8 cellular contexts compared by ENCODE assay signal in the genomic region with DNA sequence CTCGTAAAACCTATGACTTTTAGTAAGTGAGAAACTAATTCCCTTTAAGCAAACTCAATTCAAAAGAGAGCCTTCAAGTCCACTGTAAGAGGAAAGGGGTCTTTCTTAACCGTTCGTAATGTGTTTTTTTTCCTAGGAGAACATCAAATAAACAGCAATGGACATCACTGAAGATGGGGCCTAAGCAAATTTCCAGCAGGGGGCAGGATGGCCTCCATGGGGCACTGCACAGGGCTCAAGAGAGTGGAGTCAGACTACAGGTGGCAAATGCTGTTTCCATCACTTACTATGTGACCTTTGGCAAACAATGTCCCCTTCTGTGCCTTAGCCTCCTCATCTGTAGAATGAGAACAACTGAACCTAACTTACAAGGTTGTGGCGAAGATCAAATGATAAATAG.
DNase-seq lines count a peak whose midpoint lies in the region; ATAC-seq lines count a peak whose summit lies in the region.

No MANE protein-coding gene starts in this region.

- DNase-seq in AML-193 (lab: John Stamatoyannopoulos, UW): peak; percentile 30 to 40
- peak; percentile 17 for DNase-seq in HCEC 1CT
- peak; percentile 34 for DNase-seq in activated CD8-positive, alpha-beta memory T cell treated with anti-CD3 and anti-CD28 coated beads, Interleukin-2, amount 50 U/mL, for 4 hours
- peak in 1 of 2 donors; percentile 36 for DNase-seq in left colon
- no peak for DNase-seq in HuH-7 (ENCODE audit: low spot score)

- intact Hi-C loops in left colon (cut with DNase I, micrococcal nuclease): no loop called here

- peak; percentile 52 for ATAC-seq in left colon
- no peak for ATAC-seq in HG03378 (IDR thresholded peaks at IDR 0.05; ENCODE audit: unreplicated experiment)
- no peak for ATAC-seq in HG03457 (IDR thresholded peaks at IDR 0.05; ENCODE audit: unreplicated experiment)
- no peak for ATAC-seq in HG03354 (IDR thresholded peaks at IDR 0.05; ENCODE audit: poor library complexity, severe bottlenecking, unreplicated experiment)
